In the genomic region with DNA sequence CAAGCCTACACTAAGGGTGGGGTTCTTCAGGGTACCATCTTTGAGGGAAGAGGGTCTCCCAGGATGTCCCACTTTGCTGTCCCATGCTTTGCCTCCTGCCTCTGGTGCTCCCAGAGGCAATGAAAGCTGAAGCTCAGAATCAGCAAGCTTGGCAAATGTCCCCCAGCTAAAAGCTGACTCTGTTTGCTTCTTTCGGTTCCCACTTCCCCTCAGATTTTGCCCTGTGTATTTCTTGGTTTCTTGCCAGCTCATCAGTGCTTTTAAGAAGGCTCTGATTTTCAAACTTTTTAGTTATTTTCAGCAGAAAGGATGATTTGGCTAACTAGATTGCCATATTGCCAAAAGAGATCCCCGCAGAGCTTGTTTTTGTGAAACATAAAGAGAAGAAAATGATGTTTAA, we compare ENCODE assay signal across 14 cellular contexts.
"Had no signal": no experiment of that assay in that cellular context is flagged by ENCODE, and none has a peak within 500 bp of the region (broad histone marks: within the 10 kb centered on the region; RNA-seq: fewer than 3 reads in every experiment).

No MANE protein-coding gene starts in this region.

- H3K27ac ChIP-seq: ascending aorta, stomach, thoracic aorta, WERI-Rb-1 had no signal

- DNase-seq: activated CD4-positive, alpha-beta T cell treated with anti-CD3 and anti-CD28 coated beads for 48 hours; activated CD8-positive, alpha-beta memory T cell treated with anti-CD3 and anti-CD28 coated beads, Interleukin-2, amount 50 U/mL, for 48 hours; activated CD8-positive, alpha-beta T cell treated with anti-CD3 and anti-CD28 coated beads, Interleukin-2, amount 10 ng/mL, durations not matched to agents 7 days and 5 days; activated naive CD8-positive, alpha-beta T cell treated with anti-CD3 and anti-CD28 coated beads, Interleukin-2, amount 10 ng/mL, durations not matched to agents 7 days and 5 days; glutamatergic neuron; nephron progenitor cell; retina; stimulated activated CD4-positive, alpha-beta T cell treated with anti-CD3 and anti-CD28 coated beads, Interleukin-15, amount 100 ng/mL, for 24 hours; stimulated activated CD4-positive, alpha-beta T cell treated with anti-CD3 and anti-CD28 coated beads, Interleukin-4, amount 100 ng/mL, for 24 hours; stomach; WERI-Rb-1 had no signal

- H3K27me3 ChIP-seq: ascending aorta, stomach had no signal

- ATAC-seq: activated CD8-positive, alpha-beta T cell treated with anti-CD3 and anti-CD28 coated beads, Interleukin-2, amount 10 ng/mL, durations not matched to agents 7 days and 5 days; esophagus mucosa had no signal

- H3K4me3 ChIP-seq: ascending aorta, stomach, thoracic aorta had no signal

- H3K36me3 ChIP-seq: ascending aorta, stomach, thoracic aorta, WERI-Rb-1 had no signal

- H3K4me3 Mint-ChIP-seq: activated CD8-positive, alpha-beta T cell treated with anti-CD3 and anti-CD28 coated beads, Interleukin-2, amount 10 ng/mL, durations not matched to agents 7 days and 5 days; activated naive CD8-positive, alpha-beta T cell treated with anti-CD3 and anti-CD28 coated beads, Interleukin-2, amount 10 ng/mL, durations not matched to agents 7 days and 5 days; nephron progenitor cell had no signal

- H3K27ac Mint-ChIP-seq: activated CD8-positive, alpha-beta T cell treated with anti-CD3 and anti-CD28 coated beads, Interleukin-2, amount 10 ng/mL, durations not matched to agents 7 days and 5 days; activated naive CD8-positive, alpha-beta T cell treated with anti-CD3 and anti-CD28 coated beads, Interleukin-2, amount 10 ng/mL, durations not matched to agents 7 days and 5 days; nephron progenitor cell had no signal

- H3K4me1 ChIP-seq: ascending aorta, stomach had no signal

- H3K4me1 Mint-ChIP-seq: activated naive CD8-positive, alpha-beta T cell treated with anti-CD3 and anti-CD28 coated beads, Interleukin-2, amount 10 ng/mL, durations not matched to agents 7 days and 5 days; nephron progenitor cell had no signal

- H3K9me3 Mint-ChIP-seq: activated naive CD8-positive, alpha-beta T cell treated with anti-CD3 and anti-CD28 coated beads, Interleukin-2, amount 10 ng/mL, durations not matched to agents 7 days and 5 days; nephron progenitor cell had no signal

- H3K9me3 ChIP-seq: ascending aorta, stomach, thoracic aorta had no signal

- H3K36me3 Mint-ChIP-seq: activated naive CD8-positive, alpha-beta T cell treated with anti-CD3 and anti-CD28 coated beads, Interleukin-2, amount 10 ng/mL, durations not matched to agents 7 days and 5 days had no signal
